ENCODE assay signal across 18 cellular contexts in genomic region chr2:128598862-128599441, GRCh38.
A peak's percentile ranks its signal among the peaks of the same experiment; 100 is the strongest.
DNase-seq lines count a peak whose midpoint lies in the region; ATAC-seq, FAIRE-seq and TF ChIP-seq lines count a peak whose summit lies in the region.
"Had no signal": no experiment of that assay in that cellular context is flagged by ENCODE, and none has a peak within 500 bp of the region (broad histone marks: within the 10 kb centered on the region; RNA-seq: fewer than 3 reads in every experiment).

No MANE protein-coding gene starts in this region.

- no peak overlapping the region for H2AFZ ChIP-seq in K562 (ENCODE audit: low read depth, low read length)

- TF ChIP-seq POLR2A in K562 (conservative IDR thresholded peaks at IDR 0.05) = no peak

- ATAC-seq in K562 = no peak

- no peak overlapping the region for H3K27ac ChIP-seq in BLaER1 treated with 17β-estradiol and CSF1 and Interleukin-3, amounts not matched to agents 10 nM and 100 nM
- H3K27ac ChIP-seq in HEK293 (ENCODE audit: extremely low read depth, low read depth, low read length) (no peak overlapping the region), K562 (ENCODE audit: extremely low read depth, low read depth, low read length) (no peak overlapping the region)

- TF ChIP-seq RAD21 in K562 (CRISPR knock-in tag; conservative IDR thresholded peaks at IDR 0.05 in 1 of 2, IDR thresholded peaks at IDR 0.05 in 1 of 2) = no peak

- H4K20me1 ChIP-seq in BLaER1 treated with 17β-estradiol and CSF1 and Interleukin-3, amounts not matched to agents 10 nM and 100 nM = no peaks in the 10 kb centered on the region
- no peaks in the 10 kb centered on the region for H4K20me1 ChIP-seq in K562 (replicated peaks; ENCODE audit: control insufficient read depth, insufficient read depth, low read length)

- no peak for TF ChIP-seq CTCF in HEK293 (tag by site-specific recombination; IDR thresholded peaks at IDR 0.05)
- TF ChIP-seq CTCF in K562 (IDR thresholded peaks at IDR 0.05 in 2 of 3, conservative IDR thresholded peaks at IDR 0.05 in 1 of 3; ENCODE audit: insufficient read depth in 2 of 3, low read depth in 1 of 3, low read length in 3 of 3) = no peak

- TF ChIP-seq EP300 in K562 (IDR thresholded peaks at IDR 0.05; ENCODE audit: low read length) = no peak

- FAIRE-seq in K562 (lab: Jason Lieb, UNC) = no peak
- FAIRE-seq: GM18507 had no signal

- no peaks in the 10 kb centered on the region; a peak in 1 of 22 replicates for H3K27me3 ChIP-seq in BLaER1 treated with 17β-estradiol and CSF1 and Interleukin-3, amounts not matched to agents 10 nM and 100 nM
- H3K27me3 ChIP-seq in K562 (ENCODE audit: control insufficient read depth in 2 of 2, insufficient read depth in 2 of 2, low read length in 2 of 2) = peaks cover 0 to 61% of the 10 kb centered on the region in 2 experiments; a peak in 2 of 5 replicates

- intact Hi-C loops in K562 (cut with micrococcal nuclease) = no loop called here

- no peaks in the 10 kb centered on the region for H3K9me3 ChIP-seq in BLaER1 treated with 17β-estradiol and CSF1 and Interleukin-3, amounts not matched to agents 10 nM and 100 nM (replicated peaks in 1 of 11)
- H3K9me3 ChIP-seq in HEK293 (ENCODE audit: control insufficient read depth, insufficient read depth, low read depth, low read length) (no peaks in the 10 kb centered on the region), K562 (replicated peaks; ENCODE audit: control insufficient read depth, insufficient read depth, low read depth, low read length) (no peaks in the 10 kb centered on the region)
- H3K9me3 ChIP-seq: Caco-2 had no signal

- DNase-seq in K562 (ENCODE audit: extremely low read depth in 1 of 4, low spot score in 3 of 4) = no peak
- DNase-seq in mesenteric fat pad (ENCODE audit: low spot score) = no peak
- DNase-seq in AG08395 (ENCODE audit: low spot score) = no peak
- DNase-seq in activated CD8-positive, alpha-beta memory T cell treated with anti-CD3 and anti-CD28 coated beads for 24 hours = no peak
- DNase-seq: C1 segment of cervical spinal cord; CD4-positive, alpha-beta memory T cell; DMS153; DND-41; EL; GDM1; GOT3; H7; HCEC 1CT; HFFc6 had no signal

- no peaks in the 10 kb centered on the region for H3K36me3 ChIP-seq in BLaER1 treated with 17β-estradiol and CSF1 and Interleukin-3, amounts not matched to agents 10 nM and 100 nM
- H3K36me3 ChIP-seq in HEK293 (ENCODE audit: control insufficient read depth in 2 of 2, insufficient read depth in 1 of 2, low read length in 2 of 2) = no peaks in the 10 kb centered on the region
- H3K36me3 ChIP-seq in K562 (ENCODE audit: control insufficient read depth, insufficient read depth, low read length) = no peaks in the 10 kb centered on the region

- POLR2A ChIA-PET in HEK293 (lab: Yijun Ruan, JAX) = no interaction called here
- POLR2A ChIA-PET in K562 (lab: Yijun Ruan, JAX) = no interaction called here

- no TSS peak for BruUV-seq in K562 (replicated peaks; lab: Mats Ljungman, UMichigan)

- no peak overlapping the region for H3K9ac ChIP-seq in BLaER1 treated with 17β-estradiol and CSF1 and Interleukin-3, amounts not matched to agents 10 nM and 100 nM
- H3K9ac ChIP-seq in K562 (ENCODE audit: insufficient read depth in 1 of 2, low read depth in 2 of 2, low read length in 2 of 2) = no peak overlapping the region

- H3K9me1 ChIP-seq in K562 (ENCODE audit: control insufficient read depth, insufficient read depth, low read length) = no peaks in the 10 kb centered on the region

- H3K4me2 ChIP-seq in BLaER1 treated with 17β-estradiol and CSF1 and Interleukin-3, amounts not matched to agents 10 nM and 100 nM = peak overlapping the region in 8 of 11 experiments; percentile 10 to 86 (median 74); a peak in 11 of 22 replicates
- no peak overlapping the region for H3K4me2 ChIP-seq in K562 (ENCODE audit: insufficient read depth, low read length)

- CTCF ChIA-PET in HEK293 (lab: Yijun Ruan, JAX) = no interaction called here
- CTCF ChIA-PET in K562 (lab: Yijun Ruan, JAX; ENCODE audit: low intra/inter-chr PET ratio) = interaction anchor here (0.7 kb wide), 1 partner anchor 185 kb away, joined by 5 read pairs; no protein-coding TSS in a partner anchor

- H3K4me3 ChIP-seq in BLaER1 treated with 17β-estradiol and CSF1 and Interleukin-3, amounts not matched to agents 10 nM and 100 nM = no peak overlapping the region
- no peak overlapping the region for H3K4me3 ChIP-seq in HEK293 (ENCODE audit: low read depth, low read length)
- no peak overlapping the region for H3K4me3 ChIP-seq in K562

- no peaks in the 10 kb centered on the region for H3K79me2 ChIP-seq in K562 (ENCODE audit: control insufficient read depth, insufficient read depth, low read length)

- 15% methylated on average over 4 of the region's 4 CpGs for WGBS in K562 (ENCODE audit: insufficient coverage, low coverage, missing lambda C conversion rate)

- peaks cover 30 to 100% (median 92%) of the 10 kb centered on the region in 10 experiments for H3K4me1 ChIP-seq in BLaER1 treated with 17β-estradiol and CSF1 and Interleukin-3, amounts not matched to agents 10 nM and 100 nM
- H3K4me1 ChIP-seq in HEK293 (ENCODE audit: control insufficient read depth, insufficient read depth, low read length) (no peaks in the 10 kb centered on the region), K562 (replicated peaks in 1 of 2; ENCODE audit: control insufficient read depth in 2 of 2, insufficient read depth in 2 of 2, low read length in 2 of 2) (no peaks in the 10 kb centered on the region)

- in situ Hi-C loops in K562 (cut with MboI) = no loop called here

TF ChIP-seq in HEK293, 187 proteins besides CTCF, POLR2A, EP300 and RAD21:
- peak; percentile 73 for TF ChIP-seq ZNF513 (tag by site-specific recombination; IDR thresholded peaks at IDR 0.05)
- no peak for TF ChIP-seq ZFHX2 (tag by site-specific recombination; conservative IDR thresholded peaks at IDR 0.05)
- peak; percentile 86 for TF ChIP-seq ATF2 (tag by site-specific recombination; IDR thresholded peaks at IDR 0.05; ENCODE audit: low read depth)
- no peak for TF ChIP-seq ZNF707 (tag by site-specific recombination; IDR thresholded peaks at IDR 0.05)
- no peak for TF ChIP-seq ZNF24 (tag by site-specific recombination; IDR thresholded peaks at IDR 0.05)
- TF ChIP-seq PRDM1 (tag by site-specific recombination; IDR thresholded peaks at IDR 0.05) = no peak
TF ChIP-seq in HEK293: peak in this region for 2.

TF ChIP-seq in K562, 482 proteins besides CTCF, POLR2A, EP300 and RAD21 (continues in another document):
- 0 out of 2 replicates have a peak, but pooled peaks have one; percentile 16 for TF ChIP-seq GATA2 (CRISPR knock-in tag; IDR thresholded peaks at IDR 0.05)
- TF ChIP-seq, protein P1, sequence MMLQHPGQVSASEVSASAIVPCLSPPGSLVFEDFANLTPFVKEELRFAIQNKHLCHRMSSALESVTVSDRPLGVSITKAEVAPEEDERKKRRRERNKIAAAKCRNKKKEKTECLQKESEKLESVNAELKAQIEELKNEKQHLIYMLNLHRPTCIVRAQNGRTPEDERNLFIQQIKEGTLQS (IDR thresholded peaks at IDR 0.05) = peak; percentile 67; the same call in 1 of the 2 replicates
- TF ChIP-seq, protein P1 (CRISPR knock-in tag; conservative IDR thresholded peaks at IDR 0.05) = no peak
- peak; percentile 8 for TF ChIP-seq TAF9B (IDR thresholded peaks at IDR 0.05; ENCODE audit: partially characterized antibody)
- TF ChIP-seq DACH1 (IDR thresholded peaks at IDR 0.05; ENCODE audit: partially characterized antibody) = peak; percentile 15
- 0 out of 4 replicates have a peak, but pooled peaks of 1 of the 2 experiments have one; percentile 14 for TF ChIP-seq HDAC1 (IDR thresholded peaks at IDR 0.05)
- TF ChIP-seq BRD4 (IDR thresholded peaks at IDR 0.05) = no peak
- no peak for TF ChIP-seq ATF1 (CRISPR knock-in tag; IDR thresholded peaks at IDR 0.05)
- TF ChIP-seq ATF1 (tag; IDR thresholded peaks at IDR 0.05) = peak; percentile 41; the same call in 1 of the 2 replicates
- TF ChIP-seq KDM1A (IDR thresholded peaks at IDR 0.05) = 0 out of 4 replicates have a peak, but pooled peaks of 1 of the 2 experiments have one; percentile 22
- peak; percentile 37; the same call in 1 of the 2 replicates for TF ChIP-seq ELF4 (CRISPR knock-in tag; IDR thresholded peaks at IDR 0.05)
- no peak for TF ChIP-seq SIRT6 (IDR thresholded peaks at IDR 0.05; ENCODE audit: low read depth, low read length)
- TF ChIP-seq, protein P2, sequence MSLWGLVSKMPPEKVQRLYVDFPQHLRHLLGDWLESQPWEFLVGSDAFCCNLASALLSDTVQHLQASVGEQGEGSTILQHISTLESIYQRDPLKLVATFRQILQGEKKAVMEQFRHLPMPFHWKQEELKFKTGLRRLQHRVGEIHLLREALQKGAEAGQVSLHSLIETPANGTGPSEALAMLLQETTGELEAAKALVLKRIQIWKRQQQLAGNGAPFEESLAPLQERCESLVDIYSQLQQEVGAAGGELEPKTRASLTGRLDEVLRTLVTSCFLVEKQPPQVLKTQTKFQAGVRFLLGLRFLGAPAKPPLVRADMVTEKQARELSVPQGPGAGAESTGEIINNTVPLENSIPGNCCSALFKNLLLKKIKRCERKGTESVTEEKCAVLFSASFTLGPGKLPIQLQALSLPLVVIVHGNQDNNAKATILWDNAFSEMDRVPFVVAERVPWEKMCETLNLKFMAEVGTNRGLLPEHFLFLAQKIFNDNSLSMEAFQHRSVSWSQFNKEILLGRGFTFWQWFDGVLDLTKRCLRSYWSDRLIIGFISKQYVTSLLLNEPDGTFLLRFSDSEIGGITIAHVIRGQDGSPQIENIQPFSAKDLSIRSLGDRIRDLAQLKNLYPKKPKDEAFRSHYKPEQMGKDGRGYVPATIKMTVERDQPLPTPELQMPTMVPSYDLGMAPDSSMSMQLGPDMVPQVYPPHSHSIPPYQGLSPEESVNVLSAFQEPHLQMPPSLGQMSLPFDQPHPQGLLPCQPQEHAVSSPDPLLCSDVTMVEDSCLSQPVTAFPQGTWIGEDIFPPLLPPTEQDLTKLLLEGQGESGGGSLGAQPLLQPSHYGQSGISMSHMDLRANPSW (CRISPR knock-in tag; IDR thresholded peaks at IDR 0.05) = no peak
